13 cellular contexts compared by ENCODE assay signal in genomic region chr15:94930945-94931344, GRCh38.
DNase-seq lines count a peak whose midpoint lies in the region; TF ChIP-seq lines count a peak whose summit lies in the region.
"Had no signal": no experiment of that assay in that cellular context is flagged by ENCODE, and none has a peak within 500 bp of the region (broad histone marks: within the 10 kb centered on the region; RNA-seq: fewer than 3 reads in every experiment).

No MANE protein-coding gene starts in this region.

- H3K27ac ChIP-seq in suprapubic skin: no peak overlapping the region
- H3K27ac ChIP-seq: BLaER1 treated with 17β-estradiol and CSF1 and Interleukin-3, amounts not matched to agents 10 nM and 100 nM; GM23248 had no signal

- no peak for TF ChIP-seq EP300 in suprapubic skin (IDR thresholded peaks at IDR 0.05)

- H3K36me3 ChIP-seq in suprapubic skin: no peaks in the 10 kb centered on the region
- H3K36me3 ChIP-seq: BLaER1 treated with 17β-estradiol and CSF1 and Interleukin-3, amounts not matched to agents 10 nM and 100 nM had no signal

- no peak for TF ChIP-seq POLR2A in suprapubic skin (IDR thresholded peaks at IDR 0.05)

- no peaks in the 10 kb centered on the region for H3K27me3 ChIP-seq in suprapubic skin
- H3K27me3 ChIP-seq: BLaER1 treated with 17β-estradiol and CSF1 and Interleukin-3, amounts not matched to agents 10 nM and 100 nM had no signal

- TF ChIP-seq CTCF in epithelial cell of esophagus (IDR thresholded peaks at IDR 0.05; ENCODE audit: insufficient read depth, low read depth, low read length, missing control alignments) (no peak), suprapubic skin (IDR thresholded peaks at IDR 0.05) (no peak)

- DNase-seq in HCEC 1CT (peak; percentile 27), UCSD-AML1 (lab: John Stamatoyannopoulos, UW; ENCODE audit: unreplicated experiment) (peak; percentile 15), epithelial cell of esophagus (ENCODE audit: low read depth) (peak; percentile 30), left kidney (ENCODE audit: low read depth, low spot score) (peak; percentile 9), suprapubic skin (ENCODE audit: low spot score in 2 of 2) (no peak), NCI-H2227 treated with DMSO at 0.1 percent for 48 hours (lab: John Stamatoyannopoulos, UW) (no peak), dedifferentiated amniotic fluid mesenchymal stem cell (ENCODE audit: extremely low spot score) (no peak)
- DNase-seq: ACHN; Calu3; CD4-positive, alpha-beta T cell; DMS 273 treated with DMSO at 0.1 percent for 48 hours; GM23248 had no signal

- WGBS in suprapubic skin: 39% methylated on average over 4 of the region's 4 CpGs

- H3K9me3 ChIP-seq in suprapubic skin: no peaks in the 10 kb centered on the region

- H3K4me1 ChIP-seq in suprapubic skin: peaks cover 3% of the 10 kb centered on the region

- H3K4me3 ChIP-seq in epithelial cell of esophagus (ENCODE audit: low read length) (no peak overlapping the region), suprapubic skin (no peak overlapping the region)
- H3K4me3 ChIP-seq: BLaER1 treated with 17β-estradiol and CSF1 and Interleukin-3, amounts not matched to agents 10 nM and 100 nM; GM23248 had no signal

Comparison
In these comparisons a context has a peak if more than half of its experiments do, and no peak if none do; other contexts are left out.
1. DNase-seq: peak in HCEC 1CT (single experiment), UCSD-AML1 (single experiment), epithelial cell of esophagus (single experiment) and left kidney (single experiment); none in suprapubic skin (0 of 2), NCI-H2227 treated with DMSO at 0.1 percent for 48 hours (single experiment) and dedifferentiated amniotic fluid mesenchymal stem cell (single experiment).